23 cellular contexts compared by ENCODE assay signal in genomic region chr16:51159296-51159695, GRCh38. TPM values are rescaled to one million over a fixed set of nuclear protein-coding genes. Genes with fewer than 3 reads are reported as not detected.
"Had no signal": no experiment of that assay in that cellular context is flagged by ENCODE, and none has a peak within 500 bp of the region (broad histone marks: within the 10 kb centered on the region; RNA-seq: fewer than 3 reads in every experiment).

No MANE protein-coding gene starts in this region.

- H3K4me2 ChIP-seq: hepatocyte had no signal

- H3K9me3 ChIP-seq: esophagus muscularis mucosa, neutrophil, sigmoid colon, thoracic aorta had no signal

- H3K4me1 ChIP-seq: foreskin keratinocyte had no signal

- ATAC-seq: effector memory CD8-positive, alpha-beta T cell; foreskin keratinocyte; left colon; left ventricle myocardium superior; naive thymus-derived CD4-positive, alpha-beta T cell had no signal

- H3K27ac ChIP-seq: epithelial cell of prostate, esophagus muscularis mucosa, foreskin keratinocyte, hepatocyte, neutrophil, right atrium auricular region, sigmoid colon, skin epidermis, stomach, thoracic aorta had no signal

- H3K27ac Mint-ChIP-seq: dendritic cell treated with granulocyte-macrophage colony-stimulating factor and Interleukin-4, amounts not matched to agents 40 ng/mL and 50 ng/mL, for 4 days; effector memory CD8-positive, alpha-beta T cell; naive thymus-derived CD4-positive, alpha-beta T cell had no signal

- DNase-seq: effector memory CD8-positive, alpha-beta T cell; foreskin keratinocyte; head of caudate nucleus; left colon; left ventricle myocardium superior; mesendoderm; naive thymus-derived CD4-positive, alpha-beta T cell; posterior cingulate gyrus; sigmoid colon; stimulated activated CD4-positive, alpha-beta T cell treated with anti-CD3 and anti-CD28 coated beads, Interleukin-12 subunit alpha, Interleukin-12 subunit beta, amount 100 ng/mL, for 4 hours; stimulated activated naive CD4-positive, alpha-beta T cell; stomach; substantia nigra; trophoblast cell had no signal

- H3K4me3 ChIP-seq: esophagus muscularis mucosa, hepatocyte, lung, right atrium auricular region, sigmoid colon, skin epidermis, stomach, thoracic aorta had no signal

- H3K36me3 ChIP-seq: esophagus muscularis mucosa, neutrophil, right atrium auricular region, sigmoid colon, stomach, thoracic aorta had no signal

- H3K9me3 Mint-ChIP-seq: dendritic cell treated with granulocyte-macrophage colony-stimulating factor and Interleukin-4, amounts not matched to agents 40 ng/mL and 50 ng/mL, for 4 days had no signal

- H3K4me3 Mint-ChIP-seq: dendritic cell treated with granulocyte-macrophage colony-stimulating factor and Interleukin-4, amounts not matched to agents 40 ng/mL and 50 ng/mL, for 4 days; effector memory CD8-positive, alpha-beta T cell; naive thymus-derived CD4-positive, alpha-beta T cell had no signal

- H2AFZ ChIP-seq: hepatocyte had no signal

- H3K36me3 Mint-ChIP-seq: naive thymus-derived CD4-positive, alpha-beta T cell had no signal

RNA-seq across cellular contexts. Expression of gene SALL1, which starts 8.2 kb away (rescaled TPM):
- total RNA-seq: esophagus muscularis mucosa; foreskin keratinocyte; left ventricle myocardium superior; naive thymus-derived CD4-positive, alpha-beta T cell; sigmoid colon; thoracic aorta had no signal
- polyA plus RNA-seq: foreskin keratinocyte; lung; naive thymus-derived CD4-positive, alpha-beta T cell had no signal
